In the genomic region with DNA sequence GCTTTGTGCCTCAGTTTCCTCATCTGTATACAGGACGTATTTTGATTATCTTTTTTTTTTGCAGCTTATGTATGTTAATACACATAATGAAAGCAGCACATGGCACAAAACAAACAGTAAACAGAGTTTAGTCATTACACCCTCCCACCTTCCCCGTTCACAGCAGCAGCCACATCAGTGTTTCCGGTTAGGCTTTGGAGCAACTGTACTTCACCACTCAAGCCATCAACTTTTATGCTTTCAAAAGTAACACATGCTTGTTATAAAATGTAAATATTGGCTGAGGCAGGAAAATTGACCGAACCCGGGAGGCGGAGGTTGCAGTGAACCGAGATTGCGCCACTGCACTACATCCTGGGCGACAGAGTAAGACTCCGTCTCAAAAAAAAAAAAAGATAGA, we compare ENCODE assay signal across 8 cellular contexts.
"Had no signal": no experiment of that assay in that cellular context is flagged by ENCODE, and none has a peak within 500 bp of the region (broad histone marks: within the 10 kb centered on the region; RNA-seq: fewer than 3 reads in every experiment).

No MANE protein-coding gene starts in this region.

- ATAC-seq: GM23338 had no signal

- H3K4me3 ChIP-seq: GM23338 had no signal

- H3K9me3 Mint-ChIP-seq: GM23338, H9 had no signal

- H2AFZ ChIP-seq: GM23338 had no signal

- DNase-seq: H9, HCEC 1CT, IMR-90, KBM-7 had no signal

- H3K4me3 Mint-ChIP-seq: GM23338, H9 had no signal

- H3K4me2 ChIP-seq: GM23338 had no signal

- FAIRE-seq: H1, H54, HTR-8/SVneo had no signal
